In genomic region chr14:52339262-52339661, GRCh38 we compare ENCODE assay signal across 23 cellular contexts. TPM values are rescaled to one million over a fixed set of nuclear protein-coding genes. Genes with fewer than 3 reads are reported as not detected.
DNase-seq lines count a peak whose midpoint lies in the region; ATAC-seq, FAIRE-seq and TF ChIP-seq lines count a peak whose summit lies in the region.
"Had no signal": no experiment of that assay in that cellular context is flagged by ENCODE, and none has a peak within 500 bp of the region (broad histone marks: within the 10 kb centered on the region; RNA-seq: fewer than 3 reads in every experiment).

No MANE protein-coding gene starts in this region.

- H3K18ac ChIP-seq in H1 (ENCODE audit: extremely low read depth, low read length), result no peak overlapping the region

- H3K79me1 ChIP-seq in H1 (ENCODE audit: low read depth, low read length), result no peaks in the 10 kb centered on the region

- H3K4me2 ChIP-seq in H1 (ENCODE audit: insufficient read depth in 1 of 2, low read depth in 2 of 2, low read length in 2 of 2), result no peak overlapping the region
- H3K4me2 ChIP-seq: BLaER1 had no signal

- TF ChIP-seq EP300 in H1 (IDR thresholded peaks at IDR 0.05; ENCODE audit: borderline replicate concordance in 1 of 2, low read depth in 2 of 2, low read length in 2 of 2), result no peak

- no peaks in the 10 kb centered on the region for H3K36me3 ChIP-seq in H1 (ENCODE audit: control insufficient read depth in 2 of 4, insufficient read depth in 4 of 4, low read length in 3 of 4)
- H3K36me3 ChIP-seq: BE2C, BLaER1 had no signal

- 86% methylated on average over 1 of the region's 1 CpG; no CpG with 5 or more reads in 1 of the 2 experiments for WGBS in H1 (ENCODE audit: extremely low coverage in 1 of 2, insufficient coverage in 1 of 2, insufficient read length in 1 of 2, insufficient replicate concordance in 2 of 2, low coverage in 1 of 2, low lambda C conversion rate in 2 of 2, missing lambda C conversion rate in 1 of 2), 2 experiments

- no peak overlapping the region for H2BK15ac ChIP-seq in H1 (ENCODE audit: low read length)

- TF ChIP-seq CTCF in D721Med (IDR thresholded peaks at IDR 0.05; ENCODE audit: insufficient read depth, missing control alignments), result no peak
- TF ChIP-seq CTCF in H1 (IDR thresholded peaks at IDR 0.05; ENCODE audit: control extremely low read depth in 1 of 3, insufficient read depth in 1 of 3, low read depth in 1 of 3, low read length in 3 of 3), result no peak

- POLR2A ChIA-PET in HEK293T (lab: Yijun Ruan, JAX) (no interaction called here), H1 (lab: Charles Lee; ENCODE audit: partially characterized antibody) (no interaction called here)

- no peak overlapping the region for H4K8ac ChIP-seq in H1 (ENCODE audit: extremely low read depth, insufficient read depth, low read length)

- H2BK12ac ChIP-seq in H1 (ENCODE audit: low read depth, low read length), result no peak overlapping the region

- H3K27ac ChIP-seq in H1 (ENCODE audit: low read depth, low read length), result no peak overlapping the region
- H3K27ac ChIP-seq: BLaER1 had no signal

- FAIRE-seq in D721Med (lab: Jason Lieb, UNC) (peak; percentile 94), GM12891 (lab: Jason Lieb, UNC) (peak; percentile 63), H1 (lab: Jason Lieb, UNC) (peak; percentile 68)
- FAIRE-seq: A204.1, G401.6, GM12892, GM18507 had no signal

- H4K91ac ChIP-seq in H1 (replicated peaks; ENCODE audit: insufficient read length, low read length), result no peak overlapping the region

- H3K9me3 ChIP-seq in H1 (ENCODE audit: insufficient read depth in 2 of 2, low read depth in 1 of 2, low read length in 1 of 2), result no peaks in the 10 kb centered on the region
- H3K9me3 ChIP-seq: BE2C, BLaER1 had no signal

- H3K56ac ChIP-seq in H1 (replicated peaks; ENCODE audit: insufficient read length, low read depth, low read length), result no peak overlapping the region

- H3K14ac ChIP-seq in H1 (ENCODE audit: insufficient read length), result no peak overlapping the region

- TF ChIP-seq RAD21 in H1 (IDR thresholded peaks at IDR 0.05 in 1 of 2, conservative IDR thresholded peaks at IDR 0.05 in 1 of 2; ENCODE audit: low read depth in 2 of 2, low read length in 2 of 2), result no peak

- CTCF ChIA-PET in HEK293T (lab: Yijun Ruan, JAX), result no interaction called here
- CTCF ChIA-PET in H1 (lab: Charles Lee; ENCODE audit: partially characterized antibody), result no interaction called here

- DNase-seq in D721Med (ENCODE audit: insufficient read length, low spot score) (no peak), GM12891 (ENCODE audit: insufficient read length, low spot score) (no peak), HEK293T (ENCODE audit: extremely low spot score) (no peak), H1 (ENCODE audit: low read depth in 1 of 2, low spot score in 2 of 2) (no peak)
- no peak for DNase-seq in activated effector memory CD4-positive, alpha-beta T cell treated with anti-CD3 and anti-CD28 coated beads, Interleukin-2, amount 50 U/mL, for 16 hours
- no peak for DNase-seq in stimulated activated naive CD4-positive, alpha-beta T cell (lab: John Stamatoyannopoulos, UW)
- DNase-seq: 8988T; ACHN; BE2C; C1 segment of cervical spinal cord; CD4-positive, alpha-beta memory T cell; CD4-positive, CD25-positive, alpha-beta regulatory T cell; CD8-positive, alpha-beta memory T cell; COR-L47; DMS79 treated with DMSO at 0.1 percent for 48 hours; GF-D8 had no signal

- H3K4me1 ChIP-seq in H1 (replicated peaks in 1 of 4; ENCODE audit: control insufficient read depth in 3 of 4, insufficient read depth in 4 of 4, low read length in 3 of 4), result peaks cover 0 to 1% (median 0%) of the 10 kb centered on the region in 4 experiments; a peak in 1 of 7 replicates

- H2AK5ac ChIP-seq in H1 (ENCODE audit: low read depth, low read length), result no peak overlapping the region

- H3K79me2 ChIP-seq in H1 (ENCODE audit: control insufficient read depth in 1 of 2, insufficient read depth in 2 of 2, low read length in 2 of 2), result no peaks in the 10 kb centered on the region

- H3K4ac ChIP-seq in H1 (replicated peaks; ENCODE audit: insufficient read length, low read depth, low read length), result no peak overlapping the region

- no peak for TF ChIP-seq POLR2A in GM12891 (IDR thresholded peaks at IDR 0.05; ENCODE audit: low read depth, low read length)
- TF ChIP-seq POLR2A in H1 (IDR thresholded peaks at IDR 0.05; ENCODE audit: control extremely low read depth in 1 of 2, low read depth in 2 of 2, low read length in 2 of 2), result no peak

- no peak overlapping the region for H2BK120ac ChIP-seq in H1 (replicated peaks; ENCODE audit: low read depth, low read length)

- no peak overlapping the region for H3K23ac ChIP-seq in H1 (ENCODE audit: insufficient read length)

- peaks cover 4% of the 10 kb centered on the region; the same call in 1 of the 2 replicates for H3K23me2 ChIP-seq in H1 (ENCODE audit: low read depth, low read length)

- H3K9ac ChIP-seq in H1 (replicated peaks in 1 of 4; ENCODE audit: extremely low read depth in 1 of 4, low read depth in 3 of 4, low read length in 3 of 4), result no peak overlapping the region
- H3K9ac ChIP-seq: BLaER1 had no signal

- no peaks in the 10 kb centered on the region for H4K20me1 ChIP-seq in H1 (replicated peaks in 1 of 2; ENCODE audit: control insufficient read depth in 1 of 2, insufficient read depth in 2 of 2, low read length in 2 of 2)
- H4K20me1 ChIP-seq: BLaER1 had no signal

- no peak overlapping the region for H3K4me3 ChIP-seq in H1 (ENCODE audit: extremely low read depth in 1 of 4, insufficient read depth in 2 of 4, low read depth in 3 of 4, low read length in 4 of 4)
- H3K4me3 ChIP-seq: BLaER1 had no signal

- H2BK5ac ChIP-seq in H1 (ENCODE audit: low read depth, low read length), result no peak overlapping the region

- ATAC-seq in HG02588 (IDR thresholded peaks at IDR 0.05; ENCODE audit: unreplicated experiment), result no peak

- no peaks in the 10 kb centered on the region; a peak in 1 of 7 replicates for H3K27me3 ChIP-seq in H1 (replicated peaks in 1 of 4; ENCODE audit: control insufficient read depth in 3 of 4, extremely low read depth in 1 of 4, insufficient read depth in 3 of 4, low read length in 3 of 4)
- H3K27me3 ChIP-seq: BE2C, BLaER1 had no signal

- H2AFZ ChIP-seq in H1 (ENCODE audit: low read length), result no peak overlapping the region

- H4K5ac ChIP-seq in H1 (ENCODE audit: insufficient read length, low read depth, low read length), result no peak overlapping the region

- no peak overlapping the region for H2BK20ac ChIP-seq in H1 (ENCODE audit: low read length)

TF ChIP-seq in GM12891, 5 proteins besides CTCF, POLR2A, EP300 and RAD21:
- no peak for TF ChIP-seq POU2F2 (IDR thresholded peaks at IDR 0.05; ENCODE audit: low read depth, low read length)
- TF ChIP-seq PAX5 (IDR thresholded peaks at IDR 0.05; ENCODE audit: insufficient read depth, low read length, severe bottlenecking), result no peak
- TF ChIP-seq POLR2AphosphoS5 (IDR thresholded peaks at IDR 0.05; ENCODE audit: low read depth, low read length), result no peak
- TF ChIP-seq TAF1 (IDR thresholded peaks at IDR 0.05; ENCODE audit: low read depth, low read length), result no peak
- no peak for TF ChIP-seq SPI1 (IDR thresholded peaks at IDR 0.05; ENCODE audit: low read depth, low read length)

TF ChIP-seq in HEK293T, 16 proteins besides CTCF, POLR2A, EP300 and RAD21:
- TF ChIP-seq HDGF (IDR thresholded peaks at IDR 0.05; ENCODE audit: borderline replicate concordance) (no peak), CTBP1 (IDR thresholded peaks at IDR 0.05; ENCODE audit: borderline replicate concordance) (0 out of 2 replicates have a peak, but pooled peaks have one; percentile 14), SUZ12 (IDR thresholded peaks at IDR 0.05) (no peak)

TF ChIP-seq in H1, 55 proteins besides CTCF, POLR2A, EP300 and RAD21:
- TF ChIP-seq KDM5A (IDR thresholded peaks at IDR 0.05; ENCODE audit: low read length) (no peak), CHD1 (IDR thresholded peaks at IDR 0.05; ENCODE audit: low read depth, low read length) (no peak)
TF ChIP-seq in H1: peak in this region for 0.

RNA-seq across cellular contexts. Expression of gene PTGER2, which starts 25.1 kb away (rescaled TPM):
- not detected for polyA plus RNA-seq in GM12891 (2012; ENCODE audit: low read depth, missing spikeins)
- 1.2 TPM in 2 replicates for total RNA-seq in H1 (2021; fragmentation: NEBNext Ultra II Directional; extraction: Animal tissue kit (Norgen Biotek cat#: 25700))
- polyA plus RNA-seq in H1 (2011; rRNA removed), result 1.2 and 1.4 TPM in 2 replicates
- 0.84 TPM for polyA plus RNA-seq in H1 (2011; cell fraction: cytosol; rRNA removed)
- 0.68 TPM for polyA plus RNA-seq in H1 (2011; cell fraction: nucleus; rRNA removed)
- 0.64 to 1.9 TPM (median 0.91 TPM) in 4 replicates for polyA plus RNA-seq in H1 (2012, experiment 1 of 2)
- polyA plus RNA-seq in H1 (2012, experiment 2 of 2), result 0.41 TPM
- 0.85 TPM for polyA plus RNA-seq in H1 (2013, experiment 1 of 2)
- 0.99 TPM for polyA plus RNA-seq in H1 (2013, experiment 2 of 2)
- polyA minus RNA-seq in H1 (2011; rRNA and poly(A)+ RNA removed), result 0.50 and 0.85 TPM in 2 replicates
- 1.4 TPM for polyA minus RNA-seq in H1 (2011; cell fraction: cytosol; rRNA and poly(A)+ RNA removed)
- polyA minus RNA-seq in H1 (2011; cell fraction: nucleus; rRNA and poly(A)+ RNA removed), result 0.90 TPM
- total RNA-seq: A673 had no signal
